In the genomic region with DNA sequence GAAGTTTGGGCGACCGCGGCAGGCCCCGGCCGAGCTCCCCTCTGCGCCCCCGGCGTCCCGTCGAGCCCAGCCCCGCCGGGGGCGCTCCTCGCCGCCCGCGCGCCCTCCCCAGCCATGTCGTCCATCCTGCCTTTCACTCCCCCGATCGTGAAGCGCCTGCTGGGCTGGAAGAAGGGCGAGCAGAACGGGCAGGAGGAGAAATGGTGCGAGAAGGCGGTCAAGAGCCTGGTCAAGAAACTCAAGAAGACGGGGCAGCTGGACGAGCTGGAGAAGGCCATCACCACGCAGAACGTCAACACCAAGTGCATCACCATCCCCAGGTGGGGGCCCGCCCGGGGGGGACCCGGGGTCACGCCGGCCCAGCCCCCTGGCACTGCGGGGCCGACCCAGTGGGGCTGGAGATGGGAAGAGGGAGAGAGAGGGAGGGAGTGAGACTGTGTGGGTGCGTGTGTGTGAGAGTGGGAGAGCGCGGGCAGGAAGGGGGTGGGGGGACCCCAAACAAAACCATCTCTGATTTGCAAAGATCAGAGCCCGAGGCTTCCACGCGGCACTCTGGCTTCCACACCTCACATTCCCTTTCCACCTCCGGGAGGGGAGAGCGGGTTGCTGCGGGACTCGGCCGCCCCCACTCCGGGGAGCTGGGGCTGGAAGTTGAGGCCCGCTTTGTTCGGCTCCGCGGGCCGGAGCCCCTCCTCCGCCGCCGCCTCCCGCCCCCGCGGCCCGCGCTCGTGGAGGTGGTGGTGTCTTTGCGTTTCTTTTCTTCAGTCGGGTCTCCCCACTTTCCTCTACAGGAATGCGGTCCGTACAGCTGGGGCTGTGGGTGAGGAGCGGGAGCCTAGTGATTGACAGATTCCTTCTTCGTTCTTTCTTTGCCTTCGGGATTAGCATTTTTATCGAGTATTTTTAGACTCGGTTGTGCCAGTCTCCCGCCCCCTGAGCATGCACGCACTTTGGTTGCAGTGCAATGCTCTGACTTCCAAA, we compare ENCODE assay signal across 8 cellular contexts. TPM values are rescaled to one million over a fixed set of nuclear protein-coding genes. Genes with fewer than 3 reads are reported as not detected.
A peak's percentile ranks its signal among the peaks of the same experiment; 100 is the strongest.
DNase-seq lines count a peak whose midpoint lies in the region; ATAC-seq and TF ChIP-seq lines count a peak whose summit lies in the region.

No MANE protein-coding gene starts in this region.

- no peaks in the 10 kb centered on the region for H3K27me3 Mint-ChIP-seq in activated T-cell treated with anti-CD3 and anti-CD28 coated beads, Interleukin-2, amount 50 U/mL, for 4 hours (ENCODE audit: low read depth)

- H3K9me3 Mint-ChIP-seq in activated T-cell treated with anti-CD3 and anti-CD28 coated beads, Interleukin-2, amount 50 U/mL, for 4 hours = no peaks in the 10 kb centered on the region

- H3K36me3 ChIP-seq in ES-I3 (ENCODE audit: insufficient read depth, low read length) = no peaks in the 10 kb centered on the region

- H3K9me3 ChIP-seq in ES-I3 (ENCODE audit: control insufficient read depth, insufficient read depth, low read length) = no peaks in the 10 kb centered on the region

- peak; percentile 3 for ATAC-seq in activated T-cell treated with anti-CD3 and anti-CD28 coated beads, Interleukin-2, amount 50 U/mL, for 4 hours
- no peak for ATAC-seq in GM18517 (IDR thresholded peaks at IDR 0.05; ENCODE audit: unreplicated experiment)
- no peak for ATAC-seq in HG02840 (IDR thresholded peaks at IDR 0.05; ENCODE audit: low FRiP score, unreplicated experiment)

- peak overlapping the region; percentile 95 for H3K4me3 Mint-ChIP-seq in activated T-cell treated with anti-CD3 and anti-CD28 coated beads, Interleukin-2, amount 50 U/mL, for 4 hours

- peak; percentile 24 for DNase-seq in HK-2 (ENCODE audit: unreplicated experiment)
- peak; percentile 30 for DNase-seq in activated T-cell treated with anti-CD3 and anti-CD28 coated beads, Interleukin-2, amount 50 U/mL, for 4 hours
- no peak for DNase-seq in fibroblast of villous mesenchyme (ENCODE audit: low read depth)
- DNase-seq in putamen (ENCODE audit: low spot score) = peak; percentile 59
- no peak for DNase-seq in globus pallidus (ENCODE audit: low spot score)

- peaks cover 70% of the 10 kb centered on the region for H3K4me1 Mint-ChIP-seq in activated T-cell treated with anti-CD3 and anti-CD28 coated beads, Interleukin-2, amount 50 U/mL, for 4 hours (ENCODE audit: low read depth)

- peak overlapping the region; percentile 83 for H3K9ac ChIP-seq in ES-I3 (ENCODE audit: low read depth, low read length)

- peaks cover 34% of the 10 kb centered on the region for H3K4me1 ChIP-seq in ES-I3 (ENCODE audit: insufficient read depth, low read length)

- H3K36me3 Mint-ChIP-seq in activated T-cell treated with anti-CD3 and anti-CD28 coated beads, Interleukin-2, amount 50 U/mL, for 4 hours (ENCODE audit: insufficient read depth) = peaks cover 14% of the 10 kb centered on the region

- peak overlapping the region; percentile 98 for H3K4me3 ChIP-seq in fibroblast of villous mesenchyme (ENCODE audit: low read depth, low read length)

- no peak for TF ChIP-seq CTCF in fibroblast of villous mesenchyme (IDR thresholded peaks at IDR 0.05; ENCODE audit: insufficient read depth, low read depth, low read length)

RNA-seq across cellular contexts. Expression of a gene that starts 0.9 kb away (rescaled TPM):
- 10 to 100 TPM; 23.2 to 25.7 (median 24.4) TPM for total RNA-seq in activated T-cell treated with anti-CD3 and anti-CD28 coated beads, Interleukin-2, amount 50 U/mL, for 4 hours
- 30.3 and 67.8 TPM in 2 replicates for total RNA-seq in fibroblast of villous mesenchyme

Comparison
In these comparisons a context has a peak if more than half of its experiments do, and no peak if none do; other contexts are left out.
1. DNase-seq: peak in HK-2 (single experiment), activated T-cell treated with anti-CD3 and anti-CD28 coated beads, Interleukin-2, amount 50 U/mL, for 4 hours (single experiment) and putamen (single experiment); none in fibroblast of villous mesenchyme (single experiment) and globus pallidus (single experiment).
2. ATAC-seq: peak in activated T-cell treated with anti-CD3 and anti-CD28 coated beads, Interleukin-2, amount 50 U/mL, for 4 hours (2 of 2); none in GM18517 (single experiment) and HG02840 (single experiment).